Comparison of ENCODE assay signal across 18 cellular contexts in the genomic region with DNA sequence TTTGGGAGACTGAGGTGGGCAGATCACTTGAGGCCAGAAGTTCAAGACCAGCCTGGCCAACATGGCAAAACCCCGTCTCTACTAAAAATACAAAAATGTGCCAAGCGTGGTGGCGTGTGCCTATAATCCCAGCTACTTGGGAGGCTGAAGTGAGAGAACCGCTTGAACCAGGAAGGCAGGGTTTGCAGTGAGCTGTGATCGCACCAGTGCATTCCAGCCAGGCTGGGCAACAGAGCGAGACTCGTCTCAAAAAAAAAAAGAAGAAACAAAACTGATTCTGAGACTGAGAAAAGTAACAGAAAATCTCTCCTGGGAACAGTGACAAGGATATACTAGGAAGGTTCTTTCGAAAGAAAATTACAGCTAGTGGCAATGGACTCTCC. TPM values are rescaled to one million over a fixed set of nuclear protein-coding genes. Genes with fewer than 3 reads are reported as not detected.
DNase-seq lines count a peak whose midpoint lies in the region; ATAC-seq and TF ChIP-seq lines count a peak whose summit lies in the region.
"Had no signal": no experiment of that assay in that cellular context is flagged by ENCODE, and none has a peak within 500 bp of the region (broad histone marks: within the 10 kb centered on the region; RNA-seq: fewer than 3 reads in every experiment).

No MANE protein-coding gene starts in this region.

- ATAC-seq in GM19043 (IDR thresholded peaks at IDR 0.05; ENCODE audit: low read depth, unreplicated experiment): peak; percentile 40
- peak; percentile 64 for ATAC-seq in HG03354 (IDR thresholded peaks at IDR 0.05; ENCODE audit: poor library complexity, severe bottlenecking, unreplicated experiment)
- ATAC-seq in HG03469 (IDR thresholded peaks at IDR 0.05; ENCODE audit: unreplicated experiment): no peak
- ATAC-seq: right cardiac atrium had no signal

- H3K27me3 Mint-ChIP-seq in CD14-positive monocyte (ENCODE audit: low read depth in 3 of 3): no peaks in the 10 kb centered on the region

- DNase-seq in CD14-positive monocyte (ENCODE audit: low spot score) (no peak), left kidney (ENCODE audit: low read depth, low spot score) (peak; percentile 6), NCI-H187 treated with DMSO at 0.1 percent for 48 hours (lab: John Stamatoyannopoulos, UW) (no peak), GF-D8 (lab: John Stamatoyannopoulos, UW) (no peak)
- no peak for DNase-seq in activated CD4-positive, alpha-beta T cell treated with anti-CD3 and anti-CD28 coated beads, Interleukin-2, amount 50 U/mL, for 4 hours
- DNase-seq: activated CD8-positive, alpha-beta memory T cell treated with anti-CD3 and anti-CD28 coated beads for 24 hours; brain microvascular endothelial cell; Calu3; Kasumi-1; NCI-H1436 treated with DMSO at 0.1 percent for 48 hours; NCI-H510A; PC-9; right cardiac atrium; stimulated activated CD4-positive, alpha-beta T cell treated with anti-CD3 and anti-CD28 coated beads, Interleukin-4, amount 100 ng/mL, for 1 hour had no signal

- H3K9me3 Mint-ChIP-seq in CD14-positive monocyte: no peaks in the 10 kb centered on the region

- no peak overlapping the region for H3K4me3 Mint-ChIP-seq in CD14-positive monocyte

- peak overlapping the region; percentile 80 to 94 (median 85) for H3K27ac Mint-ChIP-seq in CD14-positive monocyte

- TF ChIP-seq CTCF in CD14-positive monocyte (IDR thresholded peaks at IDR 0.05): no peak

- intact Hi-C loops in CD14-positive monocyte (cut with micrococcal nuclease): no loop called here

- peaks cover 78% of the 10 kb centered on the region for H3K4me1 Mint-ChIP-seq in CD14-positive monocyte

- H3K36me3 Mint-ChIP-seq in CD14-positive monocyte: peaks cover 0 to 12% of the 10 kb centered on the region in 2 donors

RNA-seq across cellular contexts. Expression of a gene that starts 20.9 kb away (rescaled TPM):
- polyA plus RNA-seq in CD14-positive monocyte: 10 to 100 TPM; 26.5 to 40.2 TPM

RNA-seq across cellular contexts. Expression of a gene that starts 50.1 kb away (rescaled TPM):
- polyA plus RNA-seq in CD14-positive monocyte: not detected
- polyA plus RNA-seq: neural cell had no signal
